Comparison of ENCODE assay signal across 8 cellular contexts in genomic region chr11:131688056-131688693, GRCh38.
A peak's percentile ranks its signal among the peaks of the same experiment; 100 is the strongest.
DNase-seq lines count a peak whose midpoint lies in the region; ATAC-seq and TF ChIP-seq lines count a peak whose summit lies in the region.

No MANE protein-coding gene starts in this region.

- TF ChIP-seq CTCF in SK-N-SH (IDR thresholded peaks at IDR 0.05) (peak; percentile 88), esophagus muscularis mucosa (IDR thresholded peaks at IDR 0.05) (peak; percentile 73 to 98 (median 82)), neural cell (IDR thresholded peaks at IDR 0.05; ENCODE audit: poor library complexity, severe bottlenecking) (peak; percentile 80)

- no peak for TF ChIP-seq POLR2A in esophagus muscularis mucosa (IDR thresholded peaks at IDR 0.05; ENCODE audit: low read depth)

- POLR2A ChIA-PET in SK-N-SH (lab: Yijun Ruan, JAX): no interaction called here

- H3F3A ChIP-seq in SK-N-SH (replicated peaks; ENCODE audit: insufficient read depth): peaks cover 12% of the 10 kb centered on the region
- no peaks in the 10 kb centered on the region for H3F3A ChIP-seq in neural cell (ENCODE audit: insufficient read depth, low read length, poor library complexity, severe bottlenecking)

- H2AFZ ChIP-seq in SK-N-SH (ENCODE audit: low read depth) (peak overlapping the region; percentile 84; the same call in 1 of the 2 replicates), neural cell (ENCODE audit: low read depth, low read length) (no peak overlapping the region)

- no peak overlapping the region for H3K27ac ChIP-seq in SK-N-SH (ENCODE audit: low read depth in 2 of 2, low read length in 1 of 2)
- no peak overlapping the region for H3K27ac ChIP-seq in esophagus muscularis mucosa (replicated peaks in 1 of 4)
- H3K27ac ChIP-seq in neural cell (ENCODE audit: low read length): no peak overlapping the region

- TF ChIP-seq EP300 in SK-N-SH (IDR thresholded peaks at IDR 0.05; ENCODE audit: borderline replicate concordance in 1 of 2, low read depth in 1 of 2, low read length in 1 of 2) (no peak), esophagus muscularis mucosa (IDR thresholded peaks at IDR 0.05) (no peak), neural cell (conservative IDR thresholded peaks at IDR 0.05; ENCODE audit: poor library complexity, severe bottlenecking) (no peak)

- ATAC-seq in HG03558 (IDR thresholded peaks at IDR 0.05; ENCODE audit: extremely low read depth, unreplicated experiment): peak; percentile 51
- ATAC-seq in HG02852 (IDR thresholded peaks at IDR 0.05; ENCODE audit: unreplicated experiment): no peak

- H3K4me2 ChIP-seq in SK-N-SH: peak overlapping the region; percentile 71
- H3K4me2 ChIP-seq in neural cell (ENCODE audit: low read length): no peak overlapping the region

- DNase-seq in DMS53 treated with DMSO at 0.1 percent for 48 hours (lab: John Stamatoyannopoulos, UW; ENCODE audit: unreplicated experiment) (peak; percentile 28), GM19240 (ENCODE audit: insufficient read length, low spot score) (peak; percentile 41), SK-N-SH (peak; percentile 96), esophagus muscularis mucosa (ENCODE audit: extremely low spot score) (no peak), SHP77 treated with DMSO at 0.1 percent for 48 hours (lab: John Stamatoyannopoulos, UW) (no peak)

- H3K9ac ChIP-seq in SK-N-SH (no peak overlapping the region), neural cell (ENCODE audit: low read length) (no peak overlapping the region)

- H3K4me3 ChIP-seq in SK-N-SH (ENCODE audit: low read depth in 2 of 2, low read length in 1 of 2): peak overlapping the region; percentile 4 to 48; a peak in 2 of 4 replicates
- H3K4me3 ChIP-seq in esophagus muscularis mucosa: peak overlapping the region; percentile 7 to 37 (median 14)
- H3K4me3 ChIP-seq in neural cell (ENCODE audit: low read length): no peak overlapping the region

- H3K4me1 ChIP-seq in SK-N-SH (ENCODE audit: control insufficient read depth in 1 of 2, insufficient read depth in 2 of 2, low read depth in 1 of 2, low read length in 1 of 2): peaks cover 0 to 12% of the 10 kb centered on the region in 2 experiments; a peak in 2 of 4 replicates
- peaks cover 0 to 30% (median 14%) of the 10 kb centered on the region in 4 donors for H3K4me1 ChIP-seq in esophagus muscularis mucosa

- 19% methylated on average over 12 of the region's 34 CpGs for WGBS in SK-N-SH (ENCODE audit: low lambda C conversion rate)
- WGBS in esophagus muscularis mucosa: 21% methylated on average over 25 of the region's 34 CpGs

- no peaks in the 10 kb centered on the region for H3K9me2 ChIP-seq in SK-N-SH
- no peaks in the 10 kb centered on the region for H3K9me2 ChIP-seq in neural cell (ENCODE audit: insufficient read depth, low read length)

- H3K36me3 ChIP-seq in SK-N-SH (replicated peaks in 1 of 2; ENCODE audit: control insufficient read depth in 1 of 2, insufficient read depth in 2 of 2, low read length in 1 of 2) (no peaks in the 10 kb centered on the region), esophagus muscularis mucosa (no peaks in the 10 kb centered on the region), neural cell (ENCODE audit: insufficient read depth, low read length) (no peaks in the 10 kb centered on the region)

- intact Hi-C loops in esophagus muscularis mucosa (cut with DNase I): no loop called here

- peaks cover 5% of the 10 kb centered on the region; the same call in 1 of the 2 replicates for H3K27me3 ChIP-seq in SK-N-SH (ENCODE audit: insufficient read depth)
- H3K27me3 ChIP-seq in esophagus muscularis mucosa: peaks cover 0 to 70% (median 2%) of the 10 kb centered on the region in 4 donors
- no peaks in the 10 kb centered on the region for H3K27me3 ChIP-seq in neural cell (ENCODE audit: insufficient read depth, low read depth, low read length)

- CTCF ChIA-PET in SK-N-SH (lab: Yijun Ruan, JAX): interaction anchor here (0.7 to 3.4 kb wide), 31 partner anchors 8 to 1376 kb away, joined by 3 to 26 read pairs (median 4); partner anchors contain the start of gene SNX19

- TF ChIP-seq RAD21 in SK-N-SH (IDR thresholded peaks at IDR 0.05; ENCODE audit: low read length): peak; percentile 66
- peak; percentile 74 for TF ChIP-seq RAD21 in neural cell (conservative IDR thresholded peaks at IDR 0.05)

- H3K79me2 ChIP-seq in SK-N-SH (ENCODE audit: insufficient read depth) (no peaks in the 10 kb centered on the region), neural cell (replicated peaks; ENCODE audit: insufficient read depth, low read length) (no peaks in the 10 kb centered on the region)

- H3K9me3 ChIP-seq in SK-N-SH (no peaks in the 10 kb centered on the region), esophagus muscularis mucosa (no peaks in the 10 kb centered on the region), neural cell (ENCODE audit: low read length) (no peaks in the 10 kb centered on the region)

- H4K20me1 ChIP-seq in SK-N-SH (ENCODE audit: insufficient read depth): no peaks in the 10 kb centered on the region
- no peaks in the 10 kb centered on the region for H4K20me1 ChIP-seq in neural cell (ENCODE audit: insufficient read depth)

TF ChIP-seq in SK-N-SH, 30 proteins besides CTCF, POLR2A, EP300 and RAD21:
- TF ChIP-seq ZBTB33 (IDR thresholded peaks at IDR 0.05; ENCODE audit: borderline replicate concordance, low read depth) (no peak), MEF2A (IDR thresholded peaks at IDR 0.05; ENCODE audit: borderline replicate concordance, low read depth) (no peak), NFIC (IDR thresholded peaks at IDR 0.05; ENCODE audit: borderline replicate concordance) (no peak), SMC3 (IDR thresholded peaks at IDR 0.05; ENCODE audit: low read depth, low read length) (peak; percentile 60), GATA2 (CRISPR knock-in tag; IDR thresholded peaks at IDR 0.05) (no peak), EZH2phosphoT487 (IDR thresholded peaks at IDR 0.05; ENCODE audit: borderline replicate concordance, low read depth) (no peak), RFX5 (IDR thresholded peaks at IDR 0.05; ENCODE audit: low read length) (no peak), FOXM1 (IDR thresholded peaks at IDR 0.05; ENCODE audit: low read depth) (no peak), JUND (IDR thresholded peaks at IDR 0.05) (no peak)

TF ChIP-seq in neural cell, 6 proteins besides CTCF, POLR2A, EP300 and RAD21:
- TF ChIP-seq SMC3 (conservative IDR thresholded peaks at IDR 0.05; ENCODE audit: poor library complexity) (peak; percentile 78), POLR2AphosphoS5 (IDR thresholded peaks at IDR 0.05) (no peak)

Comparison
In these comparisons a context has a peak if more than half of its experiments do, and no peak if none do; other contexts are left out.
1. DNase-seq: peak in DMS53 treated with DMSO at 0.1 percent for 48 hours (single experiment), GM19240 (single experiment) and SK-N-SH (single experiment); none in esophagus muscularis mucosa (single experiment) and SHP77 treated with DMSO at 0.1 percent for 48 hours (single experiment).
2. Peak in every context shown above with its lines, with median percentiles within 50 percentile points of each other: CTCF ChIP-seq.